13 cellular contexts compared by ENCODE assay signal in the genomic region with DNA sequence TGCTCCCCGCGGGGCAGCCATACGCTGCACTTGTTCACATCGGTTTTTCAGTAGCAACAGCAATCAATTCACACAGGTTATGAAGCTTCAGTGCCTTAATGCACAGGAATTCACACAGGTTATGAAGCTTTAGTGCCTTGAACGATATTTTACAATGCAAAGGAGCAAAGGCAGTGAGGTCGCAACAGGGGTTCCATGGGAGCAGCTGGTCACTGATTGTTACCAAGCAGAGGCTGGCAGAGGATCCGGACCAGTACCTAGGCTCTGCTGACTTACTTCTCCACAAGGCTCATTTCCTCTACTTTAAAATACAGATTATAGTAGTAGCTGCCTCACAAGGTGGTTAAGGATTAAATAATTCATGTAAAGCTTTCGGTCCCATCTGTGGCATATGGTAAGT.
DNase-seq lines count a peak whose midpoint lies in the region; ATAC-seq, FAIRE-seq and TF ChIP-seq lines count a peak whose summit lies in the region.
"Had no signal": no experiment of that assay in that cellular context is flagged by ENCODE, and none has a peak within 500 bp of the region (broad histone marks: within the 10 kb centered on the region; RNA-seq: fewer than 3 reads in every experiment).

No MANE protein-coding gene starts in this region.

- H3K36me3 ChIP-seq in HCT116 (ENCODE audit: control insufficient read depth in 1 of 2, insufficient read depth in 2 of 2, low read length in 2 of 2): no peaks in the 10 kb centered on the region
- H3K36me3 ChIP-seq: BLaER1 treated with 17β-estradiol and CSF1 and Interleukin-3, amounts not matched to agents 10 nM and 100 nM had no signal

- no peak overlapping the region for H3K4me3 Mint-ChIP-seq in activated T-cell treated with anti-CD3 and anti-CD28 coated beads, Interleukin-2, amount 50 U/mL, for 24 hours
- H3K4me3 Mint-ChIP-seq in glutamatergic neuron (ENCODE audit: unreplicated experiment): no peak overlapping the region
- H3K4me3 Mint-ChIP-seq: CD4-positive, CD25-positive, alpha-beta regulatory T cell; H9 had no signal

- H3K79me2 ChIP-seq in HCT116 (ENCODE audit: insufficient read depth, low read length): peaks cover 5% of the 10 kb centered on the region

- H3K4me3 ChIP-seq in HCT116 (replicated peaks in 1 of 2; ENCODE audit: low read depth in 1 of 2, low read length in 2 of 2): no peak overlapping the region
- H3K4me3 ChIP-seq: BLaER1 treated with 17β-estradiol and CSF1 and Interleukin-3, amounts not matched to agents 10 nM and 100 nM; GM23248 had no signal

- RAD21 ChIA-PET in HCT116 (lab: Charles Lee; ENCODE audit: low non-redundant PET in 1 of 2, low total read pairs in 2 of 2, uncharacterized antibody in 2 of 2, unreplicated experiment in 2 of 2): no interaction called here

- no peak for DNase-seq in HCT116 (ENCODE audit: low read depth, low spot score)
- peak; percentile 27 for DNase-seq in NCI-H524 treated with DMSO at 0.1 percent for 48 hours (lab: John Stamatoyannopoulos, UW)
- DNase-seq in cerebellar cortex (ENCODE audit: low spot score): peak; percentile 52
- no peak for DNase-seq in urothelium cell line (ENCODE audit: low spot score)
- no peak for DNase-seq in activated T-cell treated with anti-CD3 and anti-CD28 coated beads, Interleukin-2, amount 50 U/mL, for 24 hours
- no peak for DNase-seq in NCI-H510A treated with DMSO at 0.1 percent for 48 hours (lab: John Stamatoyannopoulos, UW)
- no peak for DNase-seq in glutamatergic neuron
- DNase-seq: ACHN; CD4-positive, CD25-positive, alpha-beta regulatory T cell; DMS53; GM23248; H9 had no signal

- no peak for TF ChIP-seq POLR2A in HCT116 (IDR thresholded peaks at IDR 0.05; ENCODE audit: borderline replicate concordance, extremely low read depth, insufficient read depth, insufficient read length)

- no TSS peak for BruUV-seq in HCT116 (replicated peaks; lab: Mats Ljungman, UMichigan)

- no peaks in the 10 kb centered on the region for H3K9me3 ChIP-seq in HCT116 (ENCODE audit: control insufficient read depth in 1 of 2, insufficient read depth in 1 of 2, low read depth in 1 of 2, low read length in 2 of 2)
- H3K9me3 ChIP-seq: BLaER1 treated with 17β-estradiol and CSF1 and Interleukin-3, amounts not matched to agents 10 nM and 100 nM had no signal

- H2AFZ ChIP-seq in HCT116 (ENCODE audit: low read depth, low read length, poor library complexity, severe bottlenecking): no peak overlapping the region
- H2AFZ ChIP-seq: GM23248 had no signal

- TF ChIP-seq CTCF in HCT116 (IDR thresholded peaks at IDR 0.05 in 2 of 3, conservative IDR thresholded peaks at IDR 0.05 in 1 of 3; ENCODE audit: borderline replicate concordance in 1 of 3, insufficient read depth in 1 of 3, low read depth in 2 of 3, low read length in 2 of 3) (no peak), glutamatergic neuron (IDR thresholded peaks at IDR 0.05; ENCODE audit: partially characterized antibody, unreplicated experiment) (no peak)

- peaks cover 12% of the 10 kb centered on the region for H3K4me1 Mint-ChIP-seq in activated T-cell treated with anti-CD3 and anti-CD28 coated beads, Interleukin-2, amount 50 U/mL, for 24 hours (ENCODE audit: low read depth)
- peaks cover 1% of the 10 kb centered on the region for H3K4me1 Mint-ChIP-seq in glutamatergic neuron (ENCODE audit: low read depth, unreplicated experiment)
- H3K4me1 Mint-ChIP-seq: CD4-positive, CD25-positive, alpha-beta regulatory T cell had no signal

- no peaks in the 10 kb centered on the region for H3K27me3 ChIP-seq in HCT116 (ENCODE audit: insufficient read depth, low read length)
- H3K27me3 ChIP-seq: BLaER1 treated with 17β-estradiol and CSF1 and Interleukin-3, amounts not matched to agents 10 nM and 100 nM had no signal

- H3K27me3 Mint-ChIP-seq in activated T-cell treated with anti-CD3 and anti-CD28 coated beads, Interleukin-2, amount 50 U/mL, for 24 hours: no peaks in the 10 kb centered on the region
- no peaks in the 10 kb centered on the region for H3K27me3 Mint-ChIP-seq in glutamatergic neuron (ENCODE audit: unreplicated experiment)
- H3K27me3 Mint-ChIP-seq: CD4-positive, CD25-positive, alpha-beta regulatory T cell had no signal

- POLR2A ChIA-PET in HCT116 (lab: Charles Lee): interaction anchor here (1.7 kb wide), 1 partner anchor 12 kb away, joined by 5 read pairs; no protein-coding TSS in a partner anchor

- H3K9me3 Mint-ChIP-seq in activated T-cell treated with anti-CD3 and anti-CD28 coated beads, Interleukin-2, amount 50 U/mL, for 24 hours: no peaks in the 10 kb centered on the region
- H3K9me3 Mint-ChIP-seq in glutamatergic neuron (ENCODE audit: unreplicated experiment): no peaks in the 10 kb centered on the region
- H3K9me3 Mint-ChIP-seq: CD4-positive, CD25-positive, alpha-beta regulatory T cell; H9 had no signal

- TF ChIP-seq RAD21 in HCT116 (IDR thresholded peaks at IDR 0.05; ENCODE audit: low read depth): no peak

- H3K27ac Mint-ChIP-seq in activated T-cell treated with anti-CD3 and anti-CD28 coated beads, Interleukin-2, amount 50 U/mL, for 24 hours: no peak overlapping the region
- no peak overlapping the region for H3K27ac Mint-ChIP-seq in glutamatergic neuron (ENCODE audit: unreplicated experiment)
- H3K27ac Mint-ChIP-seq: CD4-positive, CD25-positive, alpha-beta regulatory T cell; H9 had no signal

- peaks cover 8% of the 10 kb centered on the region for H3K36me3 Mint-ChIP-seq in activated T-cell treated with anti-CD3 and anti-CD28 coated beads, Interleukin-2, amount 50 U/mL, for 24 hours (ENCODE audit: low read depth)
- H3K36me3 Mint-ChIP-seq in glutamatergic neuron (ENCODE audit: unreplicated experiment): no peaks in the 10 kb centered on the region

- no peaks in the 10 kb centered on the region for H3K9me2 ChIP-seq in HCT116 (ENCODE audit: insufficient read depth)

- no peak for ATAC-seq in HCT116

- 0 out of 2 replicates have a peak overlapping the region, but pooled peaks have one; percentile 1 for H3K4me2 ChIP-seq in HCT116 (ENCODE audit: low read length)
- H3K4me2 ChIP-seq: BLaER1 treated with 17β-estradiol and CSF1 and Interleukin-3, amounts not matched to agents 10 nM and 100 nM had no signal

- peak; percentile 32 for FAIRE-seq in urothelium cell line (lab: Jason Lieb, UNC)

- peak overlapping the region; percentile 96 for H3K27ac ChIP-seq in HCT116 (ENCODE audit: low read depth, low read length)
- H3K27ac ChIP-seq: BLaER1 treated with 17β-estradiol and CSF1 and Interleukin-3, amounts not matched to agents 10 nM and 100 nM; GM23248 had no signal

- CTCF ChIA-PET in HCT116 (lab: Charles Lee): no interaction called here

- peaks cover 72 to 91% of the 10 kb centered on the region in 2 experiments for H3K4me1 ChIP-seq in HCT116 (ENCODE audit: control insufficient read depth in 1 of 2, insufficient read depth in 2 of 2, low read length in 2 of 2)
- H3K4me1 ChIP-seq: BLaER1 treated with 17β-estradiol and CSF1 and Interleukin-3, amounts not matched to agents 10 nM and 100 nM had no signal

- H4K20me1 ChIP-seq in HCT116 (ENCODE audit: insufficient read depth): no peaks in the 10 kb centered on the region
- H4K20me1 ChIP-seq: BLaER1 treated with 17β-estradiol and CSF1 and Interleukin-3, amounts not matched to agents 10 nM and 100 nM had no signal

- intact Hi-C loops in HCT116 (cut with micrococcal nuclease): no loop called here

- H3K9ac ChIP-seq in HCT116 (ENCODE audit: low read length): peak overlapping the region; percentile 4; the same call in 1 of the 2 replicates
- H3K9ac ChIP-seq: BLaER1 treated with 17β-estradiol and CSF1 and Interleukin-3, amounts not matched to agents 10 nM and 100 nM; GM23248 had no signal

TF ChIP-seq in HCT116, 20 proteins besides CTCF, POLR2A, EP300 and RAD21 (continues in another document):
- no peak for TF ChIP-seq ZNF274 (IDR thresholded peaks at IDR 0.05; ENCODE audit: low read depth, low read length)
- no peak for TF ChIP-seq JUND (IDR thresholded peaks at IDR 0.05)
- TF ChIP-seq, protein P1, sequence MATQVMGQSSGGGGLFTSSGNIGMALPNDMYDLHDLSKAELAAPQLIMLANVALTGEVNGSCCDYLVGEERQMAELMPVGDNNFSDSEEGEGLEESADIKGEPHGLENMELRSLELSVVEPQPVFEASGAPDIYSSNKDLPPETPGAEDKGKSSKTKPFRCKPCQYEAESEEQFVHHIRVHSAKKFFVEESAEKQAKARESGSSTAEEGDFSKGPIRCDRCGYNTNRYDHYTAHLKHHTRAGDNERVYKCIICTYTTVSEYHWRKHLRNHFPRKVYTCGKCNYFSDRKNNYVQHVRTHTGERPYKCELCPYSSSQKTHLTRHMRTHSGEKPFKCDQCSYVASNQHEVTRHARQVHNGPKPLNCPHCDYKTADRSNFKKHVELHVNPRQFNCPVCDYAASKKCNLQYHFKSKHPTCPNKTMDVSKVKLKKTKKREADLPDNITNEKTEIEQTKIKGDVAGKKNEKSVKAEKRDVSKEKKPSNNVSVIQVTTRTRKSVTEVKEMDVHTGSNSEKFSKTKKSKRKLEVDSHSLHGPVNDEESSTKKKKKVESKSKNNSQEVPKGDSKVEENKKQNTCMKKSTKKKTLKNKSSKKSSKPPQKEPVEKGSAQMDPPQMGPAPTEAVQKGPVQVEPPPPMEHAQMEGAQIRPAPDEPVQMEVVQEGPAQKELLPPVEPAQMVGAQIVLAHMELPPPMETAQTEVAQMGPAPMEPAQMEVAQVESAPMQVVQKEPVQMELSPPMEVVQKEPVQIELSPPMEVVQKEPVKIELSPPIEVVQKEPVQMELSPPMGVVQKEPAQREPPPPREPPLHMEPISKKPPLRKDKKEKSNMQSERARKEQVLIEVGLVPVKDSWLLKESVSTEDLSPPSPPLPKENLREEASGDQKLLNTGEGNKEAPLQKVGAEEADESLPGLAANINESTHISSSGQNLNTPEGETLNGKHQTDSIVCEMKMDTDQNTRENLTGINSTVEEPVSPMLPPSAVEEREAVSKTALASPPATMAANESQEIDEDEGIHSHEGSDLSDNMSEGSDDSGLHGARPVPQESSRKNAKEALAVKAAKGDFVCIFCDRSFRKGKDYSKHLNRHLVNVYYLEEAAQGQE (IDR thresholded peaks at IDR 0.05; ENCODE audit: low read depth): no peak
- no peak for TF ChIP-seq ZFX (IDR thresholded peaks at IDR 0.05)
- TF ChIP-seq EZH2phosphoT487 (IDR thresholded peaks at IDR 0.05; ENCODE audit: borderline replicate concordance): no peak
- no peak for TF ChIP-seq FOSL1 (IDR thresholded peaks at IDR 0.05; ENCODE audit: low read depth)
- TF ChIP-seq, protein P2, sequence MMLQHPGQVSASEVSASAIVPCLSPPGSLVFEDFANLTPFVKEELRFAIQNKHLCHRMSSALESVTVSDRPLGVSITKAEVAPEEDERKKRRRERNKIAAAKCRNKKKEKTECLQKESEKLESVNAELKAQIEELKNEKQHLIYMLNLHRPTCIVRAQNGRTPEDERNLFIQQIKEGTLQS (IDR thresholded peaks at IDR 0.05): no peak
- no peak for TF ChIP-seq TCF7L2 (IDR thresholded peaks at IDR 0.05; ENCODE audit: borderline replicate concordance, extremely low read depth, insufficient read depth, insufficient read length)
- no peak for TF ChIP-seq YY1 (IDR thresholded peaks at IDR 0.05; ENCODE audit: extremely low read depth, insufficient replicate concordance, low read depth, low read length)
- no peak for TF ChIP-seq CEBPB (IDR thresholded peaks at IDR 0.05; ENCODE audit: low read depth)
- TF ChIP-seq CBX3 (IDR thresholded peaks at IDR 0.05; ENCODE audit: low read depth): no peak

Comparison
In these comparisons a context has a peak if more than half of its experiments do, and no peak if none do; other contexts are left out.
1. DNase-seq: peak in NCI-H524 treated with DMSO at 0.1 percent for 48 hours (single experiment) and cerebellar cortex (single experiment); none in HCT116 (single experiment), urothelium cell line (single experiment), activated T-cell treated with anti-CD3 and anti-CD28 coated beads, Interleukin-2, amount 50 U/mL, for 24 hours (single experiment), NCI-H510A treated with DMSO at 0.1 percent for 48 hours (single experiment) and glutamatergic neuron (single experiment).